In genomic region chr10:94165158-94165611, GRCh38 we compare ENCODE assay signal across 1 cellular context.
A peak's percentile ranks its signal among the peaks of the same experiment; 100 is the strongest.
TF ChIP-seq lines count a peak whose summit lies in the region.
"Not testable (repeated sequence)": the region's sequence is repeated elsewhere in the genome, so short reads cannot be mapped to it uniquely, and the experiment has no call there.

No MANE protein-coding gene starts in this region.

TF ChIP-seq in K562, 482 proteins besides CTCF, POLR2A, EP300 and RAD21 (continued from another document):
- TF ChIP-seq TOE1 (IDR thresholded peaks at IDR 0.05; ENCODE audit: borderline replicate concordance) (0 out of 2 replicates have a peak, but pooled peaks have one; percentile 21), YY1 (IDR thresholded peaks at IDR 0.05; ENCODE audit: borderline replicate concordance in 1 of 3, control insufficient read depth in 1 of 3, extremely low read depth in 1 of 3, insufficient read depth in 3 of 3, insufficient read length in 1 of 3, insufficient replicate concordance in 2 of 3, low read depth in 1 of 3, low read length in 2 of 3) (peak in 1 of 3 experiments; percentile 13), ZNF766 (CRISPR knock-in tag; conservative IDR thresholded peaks at IDR 0.05) (peak; percentile 99)
- TF ChIP-seq TOE1 (CRISPR knock-in tag; IDR thresholded peaks at IDR 0.05; ENCODE audit: borderline replicate concordance, low read depth), result not testable (repeated sequence)
